In genomic region chr4:107863850-107864371, GRCh38 we compare ENCODE assay signal across 10 cellular contexts. TPM values are rescaled to one million over a fixed set of nuclear protein-coding genes. Genes with fewer than 3 reads are reported as not detected.
A peak's percentile ranks its signal among the peaks of the same experiment; 100 is the strongest.
DNase-seq lines count a peak whose midpoint lies in the region; ATAC-seq and TF ChIP-seq lines count a peak whose summit lies in the region.
"Had no signal": no experiment of that assay in that cellular context is flagged by ENCODE, and none has a peak within 500 bp of the region (broad histone marks: within the 10 kb centered on the region; RNA-seq: fewer than 3 reads in every experiment).

No MANE protein-coding gene starts in this region.

- no peak overlapping the region for H3K4me3 ChIP-seq in left lung

- intact Hi-C loops in left lung (cut with DNase I), result no loop called here

- no peaks in the 10 kb centered on the region for H3K27me3 ChIP-seq in left lung

- peaks cover 0 to 19% of the 10 kb centered on the region in 2 donors for H3K4me1 ChIP-seq in left lung

- no peaks in the 10 kb centered on the region for H3K9me3 ChIP-seq in left lung

- DNase-seq in stimulated activated CD4-positive, alpha-beta T cell treated with anti-CD3 and anti-CD28 coated beads, Interleukin-12 subunit alpha, Interleukin-12 subunit beta, amount 100 ng/mL, for 48 hours (ENCODE audit: low read depth in 2 of 3, low spot score in 1 of 3), result peak in 2 of 3 donors; percentile 17 to 22
- DNase-seq in stimulated activated CD4-positive, alpha-beta T cell treated with anti-CD3 and anti-CD28 coated beads, Interleukin-12 subunit alpha, Interleukin-12 subunit beta, amount 100 ng/mL, for 4 hours, result no peak
- DNase-seq in astrocyte of the hippocampus (ENCODE audit: low read depth, low spot score), result peak; percentile 62
- DNase-seq in left lung, result no peak
- no peak for DNase-seq in NCI-H1930 (lab: John Stamatoyannopoulos, UW)
- DNase-seq: GOT3, NCI-H1694 treated with DMSO at 0.1 percent for 48 hours had no signal

- peaks cover 0 to 16% of the 10 kb centered on the region in 2 donors for H3K36me3 ChIP-seq in left lung

- H3K27ac ChIP-seq in left lung, result peak overlapping the region in 1 of 2 donors; percentile 45

- TF ChIP-seq CTCF in left lung (IDR thresholded peaks at IDR 0.05), result no peak

- ATAC-seq in left lung (peak; percentile 40), GM18517 (IDR thresholded peaks at IDR 0.05; ENCODE audit: unreplicated experiment) (no peak), GM19452 (IDR thresholded peaks at IDR 0.05; ENCODE audit: unreplicated experiment) (no peak), GM19023 (IDR thresholded peaks at IDR 0.05; ENCODE audit: unreplicated experiment) (no peak)

RNA-seq across cellular contexts. Expression of gene SGMS2, which starts 39.2 kb away (rescaled TPM):
- total RNA-seq in left lung, result 100 to 1,000 TPM in 1 of 2 donors, 10 to 100 TPM in 1; 88.8 to 106 TPM

Comparison
In these comparisons a context has a peak if more than half of its experiments do, and no peak if none do; other contexts are left out.
1. DNase-seq: peak in stimulated activated CD4-positive, alpha-beta T cell treated with anti-CD3 and anti-CD28 coated beads, Interleukin-12 subunit alpha, Interleukin-12 subunit beta, amount 100 ng/mL, for 48 hours (2 of 3) and astrocyte of the hippocampus (single experiment); none in stimulated activated CD4-positive, alpha-beta T cell treated with anti-CD3 and anti-CD28 coated beads, Interleukin-12 subunit alpha, Interleukin-12 subunit beta, amount 100 ng/mL, for 4 hours (single experiment), left lung (0 of 2) and NCI-H1930 (0 of 2).